Comparison of ENCODE assay signal across 1 cellular context in the genomic region with DNA sequence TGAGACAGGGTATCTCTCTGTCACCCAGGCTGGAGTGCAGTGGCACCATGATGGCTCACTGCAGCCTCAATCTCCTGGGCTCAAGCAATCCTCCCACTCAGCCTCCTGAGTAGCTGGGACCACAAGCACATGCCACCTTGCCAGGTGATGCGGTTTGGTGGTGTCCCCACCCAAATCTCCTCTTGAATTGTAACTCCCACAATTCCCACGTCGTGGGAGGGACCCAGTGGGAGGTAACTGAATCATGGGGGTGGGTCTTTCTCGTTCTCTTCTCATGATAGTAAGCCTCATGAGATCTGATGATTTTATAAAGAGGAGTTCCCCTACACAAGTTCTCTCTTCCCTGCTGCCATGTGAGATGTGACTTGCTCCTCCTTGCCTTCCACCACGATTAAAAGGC.
TF ChIP-seq lines count a peak whose summit lies in the region.

No MANE protein-coding gene starts in this region.

TF ChIP-seq in K562, 482 proteins besides CTCF, POLR2A, EP300 and RAD21:
- 0 out of 2 replicates have a peak, but pooled peaks have one; percentile 26 for TF ChIP-seq ZNF431 (CRISPR knock-in tag; IDR thresholded peaks at IDR 0.05)
